ENCODE assay signal across 1 cellular context in genomic region chr2:84293791-84294380, GRCh38.
TF ChIP-seq lines count a peak whose summit lies in the region.

No MANE protein-coding gene starts in this region.

TF ChIP-seq in HepG2, 621 proteins besides CTCF, POLR2A, EP300 and RAD21 (continued from another document and continues in another):
- TF ChIP-seq SP4 (CRISPR knock-in tag; IDR thresholded peaks at IDR 0.05) (peak; percentile 63; the same call in 1 of the 2 replicates), IRF2 (CRISPR knock-in tag; IDR thresholded peaks at IDR 0.05) (peak; percentile 95), NRL (CRISPR knock-in tag; IDR thresholded peaks at IDR 0.05; ENCODE audit: borderline replicate concordance) (no peak), ETV5 (CRISPR knock-in tag; IDR thresholded peaks at IDR 0.05; ENCODE audit: borderline replicate concordance) (peak; percentile 98), ZNF205 (CRISPR knock-in tag; IDR thresholded peaks at IDR 0.05) (peak; percentile 100), EZH2 (conservative IDR thresholded peaks at IDR 0.05; ENCODE audit: low read depth, low read length) (no peak), RNF219 (CRISPR knock-in tag; IDR thresholded peaks at IDR 0.05) (peak; percentile 94; the same call in 1 of the 2 replicates), ARNT (IDR thresholded peaks at IDR 0.05) (no peak), SRSF9 (IDR thresholded peaks at IDR 0.05; ENCODE audit: borderline replicate concordance, insufficient read depth, low read depth, low read length, poor library complexity, severe bottlenecking) (no peak), ZNF18 (CRISPR knock-in tag; IDR thresholded peaks at IDR 0.05; ENCODE audit: insufficient replicate concordance) (no peak), ZNF160 (CRISPR knock-in tag; IDR thresholded peaks at IDR 0.05) (peak; percentile 90; the same call in 1 of the 2 replicates), TEAD3 (CRISPR knock-in tag; optimal IDR thresholded peaks at IDR 0.05; ENCODE audit: borderline replicate concordance) (peak; percentile 98), THAP11 (CRISPR knock-in tag; IDR thresholded peaks at IDR 0.05) (peak; percentile 75), ZNF326 (CRISPR knock-in tag; IDR thresholded peaks at IDR 0.05; ENCODE audit: borderline replicate concordance) (no peak), TP53 (CRISPR knock-in tag; conservative IDR thresholded peaks at IDR 0.05) (no peak), KLF15 (CRISPR knock-in tag; IDR thresholded peaks at IDR 0.05; ENCODE audit: borderline replicate concordance) (no peak), HMGA1 (CRISPR knock-in tag; conservative IDR thresholded peaks at IDR 0.05) (no peak), ZNF335 (CRISPR knock-in tag; IDR thresholded peaks at IDR 0.05) (0 out of 2 replicates have a peak, but pooled peaks have one; percentile 53), NKX3-1 (CRISPR knock-in tag; IDR thresholded peaks at IDR 0.05) (peak; percentile 91; the same call in 1 of the 2 replicates), RFXANK (CRISPR knock-in tag; IDR thresholded peaks at IDR 0.05) (no peak), ZNF451 (CRISPR knock-in tag; IDR thresholded peaks at IDR 0.05) (peak; percentile 82; the same call in 1 of the 2 replicates), ZNF20 (CRISPR knock-in tag; IDR thresholded peaks at IDR 0.05) (no peak), BRCA1 (CRISPR knock-in tag; IDR thresholded peaks at IDR 0.05) (no peak), ZBTB2 (CRISPR knock-in tag; IDR thresholded peaks at IDR 0.05; ENCODE audit: low read depth) (no peak), ZSCAN25 (CRISPR knock-in tag; IDR thresholded peaks at IDR 0.05) (peak; percentile 34; the same call in 1 of the 2 replicates), HOXA5 (CRISPR knock-in tag; IDR thresholded peaks at IDR 0.05) (peak; percentile 87), ZNF263 (CRISPR knock-in tag; IDR thresholded peaks at IDR 0.05) (peak; percentile 75)
- TF ChIP-seq, protein P1, sequence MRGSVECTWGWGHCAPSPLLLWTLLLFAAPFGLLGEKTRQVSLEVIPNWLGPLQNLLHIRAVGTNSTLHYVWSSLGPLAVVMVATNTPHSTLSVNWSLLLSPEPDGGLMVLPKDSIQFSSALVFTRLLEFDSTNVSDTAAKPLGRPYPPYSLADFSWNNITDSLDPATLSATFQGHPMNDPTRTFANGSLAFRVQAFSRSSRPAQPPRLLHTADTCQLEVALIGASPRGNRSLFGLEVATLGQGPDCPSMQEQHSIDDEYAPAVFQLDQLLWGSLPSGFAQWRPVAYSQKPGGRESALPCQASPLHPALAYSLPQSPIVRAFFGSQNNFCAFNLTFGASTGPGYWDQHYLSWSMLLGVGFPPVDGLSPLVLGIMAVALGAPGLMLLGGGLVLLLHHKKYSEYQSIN (CRISPR knock-in tag; IDR thresholded peaks at IDR 0.05; ENCODE audit: borderline replicate concordance): no peak
- TF ChIP-seq, protein P2, sequence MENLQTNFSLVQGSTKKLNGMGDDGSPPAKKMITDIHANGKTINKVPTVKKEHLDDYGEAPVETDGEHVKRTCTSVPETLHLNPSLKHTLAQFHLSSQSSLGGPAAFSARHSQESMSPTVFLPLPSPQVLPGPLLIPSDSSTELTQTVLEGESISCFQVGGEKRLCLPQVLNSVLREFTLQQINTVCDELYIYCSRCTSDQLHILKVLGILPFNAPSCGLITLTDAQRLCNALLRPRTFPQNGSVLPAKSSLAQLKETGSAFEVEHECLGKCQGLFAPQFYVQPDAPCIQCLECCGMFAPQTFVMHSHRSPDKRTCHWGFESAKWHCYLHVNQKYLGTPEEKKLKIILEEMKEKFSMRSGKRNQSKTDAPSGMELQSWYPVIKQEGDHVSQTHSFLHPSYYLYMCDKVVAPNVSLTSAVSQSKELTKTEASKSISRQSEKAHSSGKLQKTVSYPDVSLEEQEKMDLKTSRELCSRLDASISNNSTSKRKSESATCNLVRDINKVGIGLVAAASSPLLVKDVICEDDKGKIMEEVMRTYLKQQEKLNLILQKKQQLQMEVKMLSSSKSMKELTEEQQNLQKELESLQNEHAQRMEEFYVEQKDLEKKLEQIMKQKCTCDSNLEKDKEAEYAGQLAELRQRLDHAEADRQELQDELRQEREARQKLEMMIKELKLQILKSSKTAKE (CRISPR knock-in tag; IDR thresholded peaks at IDR 0.05; ENCODE audit: borderline replicate concordance): peak; percentile 87
- TF ChIP-seq, protein P3, sequence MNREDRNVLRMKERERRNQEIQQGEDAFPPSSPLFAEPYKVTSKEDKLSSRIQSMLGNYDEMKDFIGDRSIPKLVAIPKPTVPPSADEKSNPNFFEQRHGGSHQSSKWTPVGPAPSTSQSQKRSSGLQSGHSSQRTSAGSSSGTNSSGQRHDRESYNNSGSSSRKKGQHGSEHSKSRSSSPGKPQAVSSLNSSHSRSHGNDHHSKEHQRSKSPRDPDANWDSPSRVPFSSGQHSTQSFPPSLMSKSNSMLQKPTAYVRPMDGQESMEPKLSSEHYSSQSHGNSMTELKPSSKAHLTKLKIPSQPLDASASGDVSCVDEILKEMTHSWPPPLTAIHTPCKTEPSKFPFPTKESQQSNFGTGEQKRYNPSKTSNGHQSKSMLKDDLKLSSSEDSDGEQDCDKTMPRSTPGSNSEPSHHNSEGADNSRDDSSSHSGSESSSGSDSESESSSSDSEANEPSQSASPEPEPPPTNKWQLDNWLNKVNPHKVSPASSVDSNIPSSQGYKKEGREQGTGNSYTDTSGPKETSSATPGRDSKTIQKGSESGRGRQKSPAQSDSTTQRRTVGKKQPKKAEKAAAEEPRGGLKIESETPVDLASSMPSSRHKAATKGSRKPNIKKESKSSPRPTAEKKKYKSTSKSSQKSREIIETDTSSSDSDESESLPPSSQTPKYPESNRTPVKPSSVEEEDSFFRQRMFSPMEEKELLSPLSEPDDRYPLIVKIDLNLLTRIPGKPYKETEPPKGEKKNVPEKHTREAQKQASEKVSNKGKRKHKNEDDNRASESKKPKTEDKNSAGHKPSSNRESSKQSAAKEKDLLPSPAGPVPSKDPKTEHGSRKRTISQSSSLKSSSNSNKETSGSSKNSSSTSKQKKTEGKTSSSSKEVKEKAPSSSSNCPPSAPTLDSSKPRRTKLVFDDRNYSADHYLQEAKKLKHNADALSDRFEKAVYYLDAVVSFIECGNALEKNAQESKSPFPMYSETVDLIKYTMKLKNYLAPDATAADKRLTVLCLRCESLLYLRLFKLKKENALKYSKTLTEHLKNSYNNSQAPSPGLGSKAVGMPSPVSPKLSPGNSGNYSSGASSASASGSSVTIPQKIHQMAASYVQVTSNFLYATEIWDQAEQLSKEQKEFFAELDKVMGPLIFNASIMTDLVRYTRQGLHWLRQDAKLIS (CRISPR knock-in tag; IDR thresholded peaks at IDR 0.05): no peak; the same call in 1 of the 2 replicates
- TF ChIP-seq, protein P4, sequence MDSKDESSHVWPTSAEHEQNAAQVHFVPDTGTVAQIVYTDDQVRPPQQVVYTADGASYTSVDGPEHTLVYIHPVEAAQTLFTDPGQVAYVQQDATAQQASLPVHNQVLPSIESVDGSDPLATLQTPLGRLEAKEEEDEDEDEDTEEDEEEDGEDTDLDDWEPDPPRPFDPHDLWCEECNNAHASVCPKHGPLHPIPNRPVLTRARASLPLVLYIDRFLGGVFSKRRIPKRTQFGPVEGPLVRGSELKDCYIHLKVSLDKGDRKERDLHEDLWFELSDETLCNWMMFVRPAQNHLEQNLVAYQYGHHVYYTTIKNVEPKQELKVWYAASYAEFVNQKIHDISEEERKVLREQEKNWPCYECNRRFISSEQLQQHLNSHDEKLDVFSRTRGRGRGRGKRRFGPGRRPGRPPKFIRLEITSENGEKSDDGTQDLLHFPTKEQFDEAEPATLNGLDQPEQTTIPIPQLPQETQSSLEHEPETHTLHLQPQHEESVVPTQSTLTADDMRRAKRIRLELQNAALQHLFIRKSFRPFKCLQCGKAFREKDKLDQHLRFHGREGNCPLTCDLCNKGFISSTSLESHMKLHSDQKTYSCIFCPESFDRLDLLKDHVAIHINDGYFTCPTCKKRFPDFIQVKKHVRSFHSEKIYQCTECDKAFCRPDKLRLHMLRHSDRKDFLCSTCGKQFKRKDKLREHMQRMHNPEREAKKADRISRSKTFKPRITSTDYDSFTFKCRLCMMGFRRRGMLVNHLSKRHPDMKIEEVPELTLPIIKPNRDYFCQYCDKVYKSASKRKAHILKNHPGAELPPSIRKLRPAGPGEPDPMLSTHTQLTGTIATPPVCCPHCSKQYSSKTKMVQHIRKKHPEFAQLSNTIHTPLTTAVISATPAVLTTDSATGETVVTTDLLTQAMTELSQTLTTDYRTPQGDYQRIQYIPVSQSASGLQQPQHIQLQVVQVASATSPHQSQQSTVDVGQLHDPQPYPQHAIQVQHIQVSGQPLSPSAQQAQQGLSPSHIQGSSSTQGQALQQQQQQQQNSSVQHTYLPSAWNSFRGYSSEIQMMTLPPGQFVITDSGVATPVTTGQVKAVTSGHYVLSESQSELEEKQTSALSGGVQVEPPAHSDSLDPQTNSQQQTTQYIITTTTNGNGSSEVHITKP (CRISPR knock-in tag; IDR thresholded peaks at IDR 0.05; ENCODE audit: low read depth): 0 out of 2 replicates have a peak, but pooled peaks have one; percentile 47
- TF ChIP-seq, protein P5, sequence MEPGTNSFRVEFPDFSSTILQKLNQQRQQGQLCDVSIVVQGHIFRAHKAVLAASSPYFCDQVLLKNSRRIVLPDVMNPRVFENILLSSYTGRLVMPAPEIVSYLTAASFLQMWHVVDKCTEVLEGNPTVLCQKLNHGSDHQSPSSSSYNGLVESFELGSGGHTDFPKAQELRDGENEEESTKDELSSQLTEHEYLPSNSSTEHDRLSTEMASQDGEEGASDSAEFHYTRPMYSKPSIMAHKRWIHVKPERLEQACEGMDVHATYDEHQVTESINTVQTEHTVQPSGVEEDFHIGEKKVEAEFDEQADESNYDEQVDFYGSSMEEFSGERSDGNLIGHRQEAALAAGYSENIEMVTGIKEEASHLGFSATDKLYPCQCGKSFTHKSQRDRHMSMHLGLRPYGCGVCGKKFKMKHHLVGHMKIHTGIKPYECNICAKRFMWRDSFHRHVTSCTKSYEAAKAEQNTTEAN (CRISPR knock-in tag; conservative IDR thresholded peaks at IDR 0.05): peak; percentile 81; the same call in 1 of the 2 replicates
